ENCODE assay signal across 19 cellular contexts in the genomic region with DNA sequence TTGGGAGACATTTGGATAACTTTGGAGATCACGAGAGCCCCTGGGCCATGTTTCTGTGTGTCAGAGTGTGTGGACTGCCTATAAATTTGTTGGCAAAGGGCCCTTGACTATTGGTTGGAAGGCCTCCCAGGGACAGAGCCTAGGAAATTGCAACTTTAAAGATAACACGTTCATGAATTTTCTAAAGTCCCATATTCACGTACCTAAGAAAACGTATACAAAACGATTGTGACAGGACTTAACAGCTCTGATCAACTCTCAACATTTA. TPM values are rescaled to one million over a fixed set of nuclear protein-coding genes. Genes with fewer than 3 reads are reported as not detected.
DNase-seq lines count a peak whose midpoint lies in the region; ATAC-seq and TF ChIP-seq lines count a peak whose summit lies in the region.
"Had no signal": no experiment of that assay in that cellular context is flagged by ENCODE, and none has a peak within 500 bp of the region (broad histone marks: within the 10 kb centered on the region; RNA-seq: fewer than 3 reads in every experiment).

No MANE protein-coding gene starts in this region.

- H3K27ac ChIP-seq in mammary epithelial cell (ENCODE audit: insufficient read depth, low read depth, low read length) = peak overlapping the region; percentile 29
- peak overlapping the region; percentile 95 for H3K27ac ChIP-seq in mesenchymal stem cell (ENCODE audit: low read length, poor library complexity, severe bottlenecking)
- H3K27ac ChIP-seq in ovary = no peak overlapping the region
- H3K27ac ChIP-seq in left lung = no peak overlapping the region
- H3K27ac ChIP-seq: PC-9 had no signal

- TF ChIP-seq POLR2A in ovary (IDR thresholded peaks at IDR 0.05) = no peak

- no peak overlapping the region for H3K9ac ChIP-seq in mammary epithelial cell (ENCODE audit: insufficient read depth, low read length)
- peak overlapping the region; percentile 77 for H3K9ac ChIP-seq in mesenchymal stem cell (ENCODE audit: low read length)

- H3K79me1 ChIP-seq in mesenchymal stem cell (replicated peaks; ENCODE audit: low read length, poor library complexity, severe bottlenecking) = no peaks in the 10 kb centered on the region

- dilution Hi-C loops in mammary epithelial cell (cut with HindIII; ENCODE audit: low sequenced_read_pairs) = loop anchor here (10.0 kb wide), 2 partner anchors 48 to 552 kb away; no protein-coding TSS in a partner anchor

- TF ChIP-seq CTCF in mammary epithelial cell (conservative IDR thresholded peaks at IDR 0.05 in 1 of 2, IDR thresholded peaks at IDR 0.05 in 1 of 2; ENCODE audit: extremely low read depth in 1 of 2, insufficient read depth in 1 of 2, low read depth in 1 of 2, low read length in 2 of 2) (no peak), MCF 10A (IDR thresholded peaks at IDR 0.05; ENCODE audit: unreplicated experiment) (no peak), ovary (IDR thresholded peaks at IDR 0.05) (no peak), left lung (IDR thresholded peaks at IDR 0.05) (no peak)

- H2AFZ ChIP-seq in mammary epithelial cell (ENCODE audit: low read depth, low read length) (no peak overlapping the region), mesenchymal stem cell (ENCODE audit: low read depth, low read length) (no peak overlapping the region)
- H2AFZ ChIP-seq: PC-9 had no signal

- CTCF ChIA-PET in mammary epithelial cell (lab: Charles Lee; ENCODE audit: low non-redundant PET) = interaction anchor here (0.5 kb wide), 1 partner anchor 62 kb away, joined by 4 read pairs; no protein-coding TSS in a partner anchor
- CTCF ChIA-PET in MCF 10A (lab: Yijun Ruan, JAX) = interaction anchor here (0.6 to 1.3 kb wide), 2 partner anchors 24 to 71 kb away, joined by 3 read pairs; no protein-coding TSS in a partner anchor

- H2BK12ac ChIP-seq in mesenchymal stem cell (ENCODE audit: low read length in 2 of 2) = no peak overlapping the region

- H3K18ac ChIP-seq in mesenchymal stem cell (ENCODE audit: low read depth in 1 of 2, low read length in 2 of 2) = no peak overlapping the region

- H2BK15ac ChIP-seq in mesenchymal stem cell (ENCODE audit: low read depth, poor library complexity, severe bottlenecking) = no peak overlapping the region

- intact Hi-C loops in mammary epithelial cell (cut with micrococcal nuclease) (no loop called here), MCF 10A (cut with micrococcal nuclease) (no loop called here), ovary (cut with DNase I) (no loop called here), left lung (cut with DNase I) (no loop called here)
- intact Hi-C loops in activated T-helper 2 cell treated with anti-CD3 and anti-CD28 coated beads, Interferon-gamma antibody, Interleukin-2, Interleukin-4, amounts not matched to agents 10 μg/mL and 5 μg/mL and 100 μg/mL, durations not matched to agents 14 hours and 24 hours and 36 hours (cut with micrococcal nuclease) = no loop called here

- no peak overlapping the region for H3K23ac ChIP-seq in mesenchymal stem cell (ENCODE audit: low read length in 2 of 2)

- in situ Hi-C loops in mammary epithelial cell (cut with MboI; ENCODE audit: low sequenced_read_pairs in 2 of 2) = loop anchor here (5.0 to 10.0 kb wide), 3 partner anchors 60 to 120 kb away; no protein-coding TSS in a partner anchor

- POLR2A ChIA-PET in MCF 10A (lab: Yijun Ruan, JAX) = interaction anchor here (0.5 to 1.0 kb wide), 2 partner anchors 40 to 108 kb away, joined by 4 to 6 read pairs; a partner anchor contains a TSS

- no peaks in the 10 kb centered on the region for H3K27me3 ChIP-seq in mammary epithelial cell (ENCODE audit: insufficient read depth, low read length)
- no peaks in the 10 kb centered on the region for H3K27me3 ChIP-seq in mesenchymal stem cell (ENCODE audit: control insufficient read depth in 1 of 2, insufficient read depth in 1 of 2, low read length in 2 of 2)
- H3K27me3 ChIP-seq in ovary = no peaks in the 10 kb centered on the region
- H3K27me3 ChIP-seq in left lung = no peaks in the 10 kb centered on the region

- H3K9me3 ChIP-seq in mammary epithelial cell (replicated peaks; ENCODE audit: insufficient read depth, low read length) = no peaks in the 10 kb centered on the region
- H3K9me3 ChIP-seq in mesenchymal stem cell (ENCODE audit: control insufficient read depth, low read length) = no peaks in the 10 kb centered on the region
- H3K9me3 ChIP-seq in ovary = no peaks in the 10 kb centered on the region
- no peaks in the 10 kb centered on the region for H3K9me3 ChIP-seq in left lung

- H3K4me2 ChIP-seq in mammary epithelial cell (ENCODE audit: insufficient read depth, low read depth, low read length) (no peak overlapping the region), mesenchymal stem cell (ENCODE audit: low read length, poor library complexity, severe bottlenecking) (no peak overlapping the region)
- H3K4me2 ChIP-seq: PC-9 had no signal

- no peak for TF ChIP-seq EP300 in ovary (IDR thresholded peaks at IDR 0.05)

- H3K4me3 ChIP-seq in mammary epithelial cell (replicated peaks in 1 of 3; ENCODE audit: insufficient read depth in 1 of 3, low read depth in 2 of 3, low read length in 3 of 3) = no peak overlapping the region
- no peak overlapping the region for H3K4me3 ChIP-seq in mesenchymal stem cell (ENCODE audit: insufficient read depth in 1 of 2, low read depth in 1 of 2, low read length in 2 of 2)
- H3K4me3 ChIP-seq in ovary = no peak overlapping the region
- H3K4me3 ChIP-seq in left lung = no peak overlapping the region
- H3K4me3 ChIP-seq: GM12878, PC-9 had no signal

- peak overlapping the region; percentile 88 for H2AK5ac ChIP-seq in mesenchymal stem cell (ENCODE audit: low read length, severe bottlenecking)

- no peak for DNase-seq in mammary epithelial cell
- DNase-seq in MCF 10A (ENCODE audit: unreplicated experiment) = no peak
- DNase-seq in activated T-helper 2 cell treated with anti-CD3 and anti-CD28 coated beads, Interferon-gamma antibody, Interleukin-2, Interleukin-4, amounts not matched to agents 10 μg/mL and 5 μg/mL and 100 μg/mL, durations not matched to agents 14 hours and 24 hours and 36 hours (ENCODE audit: low spot score) = no peak
- DNase-seq in mesenchymal stem cell = no peak
- DNase-seq in ovary = no peak
- no peak for DNase-seq in left lung
- DNase-seq: COR-L47; DMS153; KG1; NCI-H1092; NCI-H1694 treated with DMSO at 0.1 percent for 48 hours; NCI-H69; NK-92 treated with Interleukin-12 subunit alpha and Interleukin-12 subunit beta, amount 100 ng/mL, for 24 hours; PC-9; SHP77 had no signal

- no peak overlapping the region for H4K91ac ChIP-seq in mesenchymal stem cell (ENCODE audit: low read length)

- no peak overlapping the region for H2BK120ac ChIP-seq in mesenchymal stem cell (ENCODE audit: low read depth, low read length)

- H3K27me3 Mint-ChIP-seq in MCF 10A (ENCODE audit: insufficient read depth, unreplicated experiment) = no peaks in the 10 kb centered on the region
- no peaks in the 10 kb centered on the region for H3K27me3 Mint-ChIP-seq in activated T-helper 2 cell treated with anti-CD3 and anti-CD28 coated beads, Interferon-gamma antibody, Interleukin-2, Interleukin-4, amounts not matched to agents 10 μg/mL and 5 μg/mL and 100 μg/mL, durations not matched to agents 14 hours and 24 hours and 36 hours (ENCODE audit: low read depth)

- no peak overlapping the region for H3K14ac ChIP-seq in mesenchymal stem cell (ENCODE audit: low read length in 2 of 2)

- ATAC-seq in GM21390 (IDR thresholded peaks at IDR 0.05; ENCODE audit: unreplicated experiment) (no peak), left lung (no peak), HG03460 (IDR thresholded peaks at IDR 0.05; ENCODE audit: unreplicated experiment) (no peak)
- ATAC-seq: GM12878 had no signal

- H3K4ac ChIP-seq in mesenchymal stem cell (ENCODE audit: low read depth in 1 of 2, low read length in 2 of 2) = no peak overlapping the region

- BruUV-seq in mammary epithelial cell (replicated peaks; lab: Mats Ljungman, UMichigan) (no TSS peak), MCF 10A (replicated peaks; lab: Mats Ljungman, UMichigan) (no TSS peak)

- no peaks in the 10 kb centered on the region for H3K79me2 ChIP-seq in mammary epithelial cell (ENCODE audit: insufficient read depth, low read length)

- 96% methylated on average over 5 of the region's 5 CpGs for WGBS in mammary epithelial cell (ENCODE audit: low coverage, missing lambda C conversion rate)
- WGBS in mesenchymal stem cell = 94% methylated on average over 5 of the region's 5 CpGs
- 91 to 95% (median 92%) methylated on average over 5 of the region's 5 CpGs for WGBS in ovary, 3 donors

- H3K4me1 ChIP-seq in mammary epithelial cell (ENCODE audit: insufficient read depth, low read length) (peaks cover 41% of the 10 kb centered on the region), mesenchymal stem cell (ENCODE audit: control insufficient read depth, insufficient read depth, low read depth, low read length) (peaks cover 27% of the 10 kb centered on the region), ovary (ENCODE audit: insufficient read depth) (no peaks in the 10 kb centered on the region), left lung (peaks cover 0 to 7% of the 10 kb centered on the region in 2 donors)

- no peak overlapping the region for H4K8ac ChIP-seq in mesenchymal stem cell (ENCODE audit: low read length)

- H3K4me3 Mint-ChIP-seq in MCF 10A (ENCODE audit: unreplicated experiment) = no peak overlapping the region
- H3K4me3 Mint-ChIP-seq in activated T-helper 2 cell treated with anti-CD3 and anti-CD28 coated beads, Interferon-gamma antibody, Interleukin-2, Interleukin-4, amounts not matched to agents 10 μg/mL and 5 μg/mL and 100 μg/mL, durations not matched to agents 14 hours and 24 hours and 36 hours (ENCODE audit: low read depth) = no peak overlapping the region
- H3K4me3 Mint-ChIP-seq: CD14-positive monocyte had no signal

- peaks cover 16% of the 10 kb centered on the region for H3K4me1 Mint-ChIP-seq in MCF 10A (ENCODE audit: insufficient read depth, unreplicated experiment)
- H3K4me1 Mint-ChIP-seq in activated T-helper 2 cell treated with anti-CD3 and anti-CD28 coated beads, Interferon-gamma antibody, Interleukin-2, Interleukin-4, amounts not matched to agents 10 μg/mL and 5 μg/mL and 100 μg/mL, durations not matched to agents 14 hours and 24 hours and 36 hours (ENCODE audit: low read depth) = peaks cover 24% of the 10 kb centered on the region
- H3K4me1 Mint-ChIP-seq: CD14-positive monocyte had no signal

- H3K27ac Mint-ChIP-seq in MCF 10A (ENCODE audit: low read depth, unreplicated experiment) = no peak overlapping the region
- H3K27ac Mint-ChIP-seq in activated T-helper 2 cell treated with anti-CD3 and anti-CD28 coated beads, Interferon-gamma antibody, Interleukin-2, Interleukin-4, amounts not matched to agents 10 μg/mL and 5 μg/mL and 100 μg/mL, durations not matched to agents 14 hours and 24 hours and 36 hours = peak overlapping the region; percentile 7

- H3K36me3 ChIP-seq in mammary epithelial cell (ENCODE audit: insufficient read depth, low read length) = no peaks in the 10 kb centered on the region
- H3K36me3 ChIP-seq in mesenchymal stem cell (ENCODE audit: control insufficient read depth in 1 of 2, insufficient read depth in 2 of 2, low read depth in 1 of 2, low read length in 2 of 2) = peaks cover 10 to 31% of the 10 kb centered on the region in 2 experiments
- no peaks in the 10 kb centered on the region for H3K36me3 ChIP-seq in ovary
- H3K36me3 ChIP-seq in left lung = peaks cover 0 to 84% of the 10 kb centered on the region in 2 donors

- no peaks in the 10 kb centered on the region for H3K9me3 Mint-ChIP-seq in MCF 10A (ENCODE audit: unreplicated experiment)
- H3K9me3 Mint-ChIP-seq in activated T-helper 2 cell treated with anti-CD3 and anti-CD28 coated beads, Interferon-gamma antibody, Interleukin-2, Interleukin-4, amounts not matched to agents 10 μg/mL and 5 μg/mL and 100 μg/mL, durations not matched to agents 14 hours and 24 hours and 36 hours = no peaks in the 10 kb centered on the region
- H3K9me3 Mint-ChIP-seq: CD14-positive monocyte had no signal

- H3K36me3 Mint-ChIP-seq in MCF 10A (ENCODE audit: insufficient read depth, unreplicated experiment) = peaks cover 6% of the 10 kb centered on the region
- H3K36me3 Mint-ChIP-seq in activated T-helper 2 cell treated with anti-CD3 and anti-CD28 coated beads, Interferon-gamma antibody, Interleukin-2, Interleukin-4, amounts not matched to agents 10 μg/mL and 5 μg/mL and 100 μg/mL, durations not matched to agents 14 hours and 24 hours and 36 hours (ENCODE audit: low read depth) = peaks cover 29% of the 10 kb centered on the region

- H4K20me1 ChIP-seq in mammary epithelial cell (ENCODE audit: insufficient read depth, low read length) = no peaks in the 10 kb centered on the region

- peak overlapping the region; percentile 59 for H2BK5ac ChIP-seq in mesenchymal stem cell (ENCODE audit: low read depth, low read length, poor library complexity, severe bottlenecking)

RNA-seq across cellular contexts. Expression of a gene that starts 55.8 kb away (rescaled TPM):
- 10 to 100 TPM; 10.4 to 16.2 TPM for total RNA-seq in mammary epithelial cell
- polyA plus RNA-seq in mammary epithelial cell = 4.1 TPM
- polyA minus RNA-seq in mammary epithelial cell = 11.2 TPM
- total RNA-seq in MCF 10A (2022) = 7.6 and 8.3 TPM in 2 replicates
- 14.6 and 16.0 TPM in 2 replicates for total RNA-seq in activated T-helper 2 cell treated with anti-CD3 and anti-CD28 coated beads, Interferon-gamma antibody, Interleukin-2, Interleukin-4, amounts not matched to agents 10 μg/mL and 5 μg/mL and 100 μg/mL, durations not matched to agents 14 hours and 24 hours and 36 hours
- polyA plus RNA-seq in mesenchymal stem cell (2013, experiment 1 of 2) = 1.8 TPM
- 1.8 TPM for polyA plus RNA-seq in mesenchymal stem cell (2013, experiment 2 of 2)
- 10 to 100 TPM in 3 of 7 donors, 1 to 10 TPM in 4; 4.5 to 12.5 (median 9.6) TPM for total RNA-seq in ovary
- polyA plus RNA-seq in ovary = 1 to 10 TPM; 2.3 to 4.1 TPM
- 10 to 100 TPM; 27.4 to 29.6 TPM for total RNA-seq in left lung

Comparison
In these comparisons a context has a peak if more than half of its experiments do, and no peak if none do; other contexts are left out.
1. H3K27ac ChIP-seq: peak in mammary epithelial cell (single experiment) and mesenchymal stem cell (single experiment); none in ovary (0 of 2) and left lung (0 of 2).